ENCODE assay signal across 14 cellular contexts in the genomic region with DNA sequence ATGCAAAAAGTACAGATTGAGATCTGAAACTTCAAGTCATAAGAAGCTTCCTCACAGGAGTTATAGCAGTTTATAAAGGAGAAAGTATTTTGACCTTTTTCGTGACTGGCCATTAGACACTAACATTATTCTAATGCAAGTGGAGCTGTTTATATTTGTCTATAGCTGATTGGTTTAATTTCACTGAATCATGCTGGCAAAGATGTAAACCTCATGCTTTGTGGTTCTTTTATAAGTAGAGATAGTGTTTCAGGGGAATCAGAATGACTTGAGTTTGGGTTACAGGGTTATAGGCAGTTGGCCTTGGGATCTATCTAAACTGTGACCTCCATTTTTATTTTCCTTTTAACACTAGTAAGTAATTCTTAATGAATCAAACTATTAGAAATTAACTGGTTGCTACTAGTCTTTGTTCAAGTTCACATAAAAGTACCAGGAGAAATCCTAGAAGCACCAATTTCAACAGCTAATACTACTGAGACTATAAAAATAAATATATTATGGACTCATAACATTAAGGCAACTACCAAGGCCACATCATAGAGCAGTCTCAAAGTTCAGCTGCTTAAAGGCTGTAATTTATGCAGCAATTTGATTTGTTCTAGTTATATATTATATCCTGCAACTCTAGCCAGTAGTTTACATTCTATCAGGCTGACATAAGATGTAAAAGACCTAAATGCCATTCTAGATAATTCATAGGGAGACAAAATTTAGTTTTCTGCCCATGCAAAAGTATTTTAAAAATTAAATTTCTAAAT.
DNase-seq lines count a peak whose midpoint lies in the region; ATAC-seq, FAIRE-seq and TF ChIP-seq lines count a peak whose summit lies in the region.
"Had no signal": no experiment of that assay in that cellular context is flagged by ENCODE, and none has a peak within 500 bp of the region (broad histone marks: within the 10 kb centered on the region; RNA-seq: fewer than 3 reads in every experiment).

No MANE protein-coding gene starts in this region.

- TF ChIP-seq RAD21 in IMR-90 (IDR thresholded peaks at IDR 0.05; ENCODE audit: low read length) = no peak
- no peak for TF ChIP-seq RAD21 in K562 (CRISPR knock-in tag; conservative IDR thresholded peaks at IDR 0.05 in 1 of 2, IDR thresholded peaks at IDR 0.05 in 1 of 2)

- ATAC-seq in IMR-90 (ENCODE audit: low read depth) = peak; percentile 84
- no peak for ATAC-seq in K562
- no peak for ATAC-seq in HG03039 (IDR thresholded peaks at IDR 0.05; ENCODE audit: unreplicated experiment)
- no peak for ATAC-seq in GM18868 (IDR thresholded peaks at IDR 0.05; ENCODE audit: unreplicated experiment)
- ATAC-seq: stimulated activated naive B cell treated with anti-CD40 and anti-IgM and Interleukin-4, amounts not matched to agents 10 μg/mL and 1 μg/mL and 100 μg/mL, for 72 hours had no signal

- no peak for FAIRE-seq in K562 (lab: Jason Lieb, UNC)

- H4K91ac ChIP-seq in IMR-90 (ENCODE audit: insufficient read depth, low read depth, low read length) = no peak overlapping the region
- H4K91ac ChIP-seq in mesenchymal stem cell (ENCODE audit: low read length) = no peak overlapping the region

- H2AFZ ChIP-seq in IMR-90 (replicated peaks; ENCODE audit: low read length, poor library complexity) (no peak overlapping the region), K562 (ENCODE audit: low read depth, low read length) (no peak overlapping the region), mesenchymal stem cell (ENCODE audit: low read depth, low read length) (no peak overlapping the region), mammary epithelial cell (ENCODE audit: low read depth, low read length) (no peak overlapping the region)

- H3K9me3 ChIP-seq in IMR-90 (ENCODE audit: control insufficient read depth, insufficient read depth, low read length) (no peaks in the 10 kb centered on the region), K562 (replicated peaks; ENCODE audit: control insufficient read depth, insufficient read depth, low read depth, low read length) (no peaks in the 10 kb centered on the region), mesenchymal stem cell (ENCODE audit: control insufficient read depth, low read length) (no peaks in the 10 kb centered on the region), mammary epithelial cell (replicated peaks; ENCODE audit: insufficient read depth, low read length) (no peaks in the 10 kb centered on the region)
- H3K9me3 ChIP-seq: uterus had no signal

- H3K27ac ChIP-seq in IMR-90 (ENCODE audit: insufficient read depth, low read length) (peak overlapping the region; percentile 24; the same call in 1 of the 2 replicates), K562 (ENCODE audit: extremely low read depth, low read depth, low read length) (no peak overlapping the region), mesenchymal stem cell (ENCODE audit: low read length, poor library complexity, severe bottlenecking) (peak overlapping the region; percentile 53), mammary epithelial cell (ENCODE audit: insufficient read depth, low read depth, low read length) (no peak overlapping the region)
- H3K27ac ChIP-seq: uterus had no signal

- peak overlapping the region; percentile 95 for H2BK5ac ChIP-seq in IMR-90 (ENCODE audit: low read depth, low read length, poor library complexity, severe bottlenecking)
- no peak overlapping the region for H2BK5ac ChIP-seq in mesenchymal stem cell (ENCODE audit: low read depth, low read length, poor library complexity, severe bottlenecking)

- no peak overlapping the region for H3K23ac ChIP-seq in IMR-90 (ENCODE audit: low read depth, low read length)
- H3K23ac ChIP-seq in mesenchymal stem cell (ENCODE audit: low read length in 2 of 2) = no peak overlapping the region

- no peak overlapping the region for H2AK9ac ChIP-seq in IMR-90 (replicated peaks; ENCODE audit: low read depth, low read length, poor library complexity)

- no peak overlapping the region for H3K18ac ChIP-seq in IMR-90 (ENCODE audit: low read depth, low read length)
- H3K18ac ChIP-seq in mesenchymal stem cell (ENCODE audit: low read depth in 1 of 2, low read length in 2 of 2) = no peak overlapping the region

- CTCF ChIA-PET in IMR-90 (lab: Yijun Ruan, JAX) = interaction anchor here (0.6 to 1.5 kb wide), 4 partner anchors 10 to 939 kb away, joined by 3 to 5 read pairs (median 4); no protein-coding TSS in a partner anchor
- CTCF ChIA-PET in K562 (lab: Yijun Ruan, JAX; ENCODE audit: low intra/inter-chr PET ratio) = interaction anchor here (0.7 to 2.2 kb wide), 5 partner anchors 89 to 1385 kb away, joined by 3 to 10 read pairs (median 7); no protein-coding TSS in a partner anchor
- CTCF ChIA-PET in mammary epithelial cell (lab: Charles Lee; ENCODE audit: low non-redundant PET) = no interaction called here

- no peak for TF ChIP-seq EP300 in K562 (IDR thresholded peaks at IDR 0.05; ENCODE audit: low read length)

- H4K8ac ChIP-seq in IMR-90 (ENCODE audit: low read depth in 2 of 2, low read length in 2 of 2) (no peak overlapping the region; a peak in 1 of 4 replicates), mesenchymal stem cell (ENCODE audit: low read length) (no peak overlapping the region)

- POLR2A ChIA-PET in IMR-90 (lab: Charles Lee; ENCODE audit: unreplicated experiment) = no interaction called here
- POLR2A ChIA-PET in K562 (lab: Yijun Ruan, JAX) = no interaction called here

- H3K79me2 ChIP-seq in K562 (ENCODE audit: control insufficient read depth, insufficient read depth, low read length) = no peaks in the 10 kb centered on the region
- no peaks in the 10 kb centered on the region for H3K79me2 ChIP-seq in mammary epithelial cell (ENCODE audit: insufficient read depth, low read length)

- intact Hi-C loops in IMR-90 (cut with micrococcal nuclease) (loop anchor here (1.0 to 5.0 kb wide), 8 partner anchors 89 to 1802 kb away; partner anchors contain the start of genes AKIRIN2 and CNR1), K562 (cut with micrococcal nuclease) (loop anchor here (1.0 to 5.0 kb wide), 2 partner anchors 272 to 939 kb away; no protein-coding TSS in a partner anchor), mammary epithelial cell (cut with micrococcal nuclease) (loop anchor here (1.0 to 5.0 kb wide), 6 partner anchors 88 to 1477 kb away; no protein-coding TSS in a partner anchor), posterior cingulate gyrus (cut with DNase I) (loop anchor here (5.0 to 10.0 kb wide), 4 partner anchors 937 to 1802 kb away; no protein-coding TSS in a partner anchor)

- no peaks in the 10 kb centered on the region for H3K27me3 ChIP-seq in IMR-90 (ENCODE audit: control insufficient read depth, insufficient read depth, low read length)
- H3K27me3 ChIP-seq in K562 (ENCODE audit: control insufficient read depth in 2 of 2, insufficient read depth in 2 of 2, low read length in 2 of 2) = no peaks in the 10 kb centered on the region
- no peaks in the 10 kb centered on the region for H3K27me3 ChIP-seq in mesenchymal stem cell (ENCODE audit: control insufficient read depth in 1 of 2, insufficient read depth in 1 of 2, low read length in 2 of 2)
- no peaks in the 10 kb centered on the region for H3K27me3 ChIP-seq in mammary epithelial cell (ENCODE audit: insufficient read depth, low read length)
- H3K27me3 ChIP-seq: uterus had no signal

- H2BK15ac ChIP-seq in IMR-90 (ENCODE audit: low read depth, low read length) (no peak overlapping the region), mesenchymal stem cell (ENCODE audit: low read depth, poor library complexity, severe bottlenecking) (no peak overlapping the region)

- H2AK5ac ChIP-seq in IMR-90 (ENCODE audit: low read depth, low read length) (no peak overlapping the region), mesenchymal stem cell (ENCODE audit: low read length, severe bottlenecking) (no peak overlapping the region)

- H2BK120ac ChIP-seq in IMR-90 (ENCODE audit: low read depth, low read length) (no peak overlapping the region), mesenchymal stem cell (ENCODE audit: low read depth, low read length) (no peak overlapping the region)

- H2BK12ac ChIP-seq in mesenchymal stem cell (ENCODE audit: low read length in 2 of 2) = no peak overlapping the region

- H3K9me1 ChIP-seq in IMR-90 (ENCODE audit: insufficient read depth, low read length) = 0 out of 2 replicates have a peak, but pooled peaks cover 3% of the 10 kb centered on the region
- peaks cover 2% of the 10 kb centered on the region for H3K9me1 ChIP-seq in K562 (ENCODE audit: control insufficient read depth, insufficient read depth, low read length)

- no peak overlapping the region for H3K4me3 ChIP-seq in IMR-90 (ENCODE audit: insufficient read depth, low read depth, low read length)
- H3K4me3 ChIP-seq in K562 = no peak overlapping the region
- no peak overlapping the region for H3K4me3 ChIP-seq in mesenchymal stem cell (ENCODE audit: insufficient read depth in 1 of 2, low read depth in 1 of 2, low read length in 2 of 2)
- H3K4me3 ChIP-seq in mammary epithelial cell (replicated peaks in 1 of 3; ENCODE audit: insufficient read depth in 1 of 3, low read depth in 2 of 3, low read length in 3 of 3) = no peak overlapping the region
- H3K4me3 ChIP-seq: uterus had no signal

- H3K36me3 ChIP-seq in IMR-90 (ENCODE audit: control insufficient read depth, insufficient read depth, low read length) = no peaks in the 10 kb centered on the region
- H3K36me3 ChIP-seq in K562 (ENCODE audit: control insufficient read depth, insufficient read depth, low read length) = no peaks in the 10 kb centered on the region; the same call in 2 of the 3 replicates
- H3K36me3 ChIP-seq in mesenchymal stem cell (ENCODE audit: control insufficient read depth in 1 of 2, insufficient read depth in 2 of 2, low read depth in 1 of 2, low read length in 2 of 2) = no peaks in the 10 kb centered on the region
- H3K36me3 ChIP-seq in mammary epithelial cell (ENCODE audit: insufficient read depth, low read length) = peaks cover 2% of the 10 kb centered on the region
- H3K36me3 ChIP-seq: uterus had no signal

- dilution Hi-C loops in IMR-90 (cut with HindIII; ENCODE audit: low sequenced_read_pairs, unreplicated experiment) = no loop called here
- dilution Hi-C loops in mammary epithelial cell (cut with HindIII; ENCODE audit: low sequenced_read_pairs) = no loop called here

- DNase-seq in Caki2 (ENCODE audit: low read depth) (peak; percentile 89), IMR-90 (peak; percentile 80), K562 (ENCODE audit: extremely low read depth in 1 of 4, low spot score in 3 of 4) (no peak), mesenchymal stem cell (peak; percentile 62), mammary epithelial cell (no peak), posterior cingulate gyrus (no peak)
- DNase-seq: activated effector memory CD4-positive, alpha-beta T cell treated with Interleukin-2 at 50 U/mL for 16 hours; GDM1; H9; retina; stimulated activated naive B cell treated with anti-CD40 and anti-IgM and Interleukin-4, amounts not matched to agents 10 μg/mL and 1 μg/mL and 100 μg/mL, for 72 hours; uterus had no signal

- H3K56ac ChIP-seq in IMR-90 (ENCODE audit: extremely low read depth, insufficient read depth, low read length) = no peak overlapping the region

- TF ChIP-seq POLR2A in IMR-90 (IDR thresholded peaks at IDR 0.05; ENCODE audit: low read depth, low read length) (no peak), K562 (conservative IDR thresholded peaks at IDR 0.05) (no peak)

- H3K4me1 ChIP-seq in IMR-90 (ENCODE audit: control insufficient read depth, insufficient read depth, low read length) (peaks cover 7% of the 10 kb centered on the region), K562 (replicated peaks in 1 of 2; ENCODE audit: control insufficient read depth in 2 of 2, insufficient read depth in 2 of 2, low read length in 2 of 2) (peaks cover 0 to 9% of the 10 kb centered on the region in 2 experiments; a peak in 2 of 5 replicates), mesenchymal stem cell (ENCODE audit: control insufficient read depth, insufficient read depth, low read depth, low read length) (peaks cover 3% of the 10 kb centered on the region), mammary epithelial cell (ENCODE audit: insufficient read depth, low read length) (peaks cover 8% of the 10 kb centered on the region)
- H3K4me1 ChIP-seq: uterus had no signal

- no CpG with 5 or more reads among the region's 1 CpG for WGBS in IMR-90 (ENCODE audit: extremely low coverage in 2 of 2, insufficient read length in 1 of 2), 2 experiments
- WGBS in K562 (ENCODE audit: insufficient coverage, low coverage, missing lambda C conversion rate) = 93% methylated on average over 1 of the region's 1 CpG
- WGBS in mesenchymal stem cell = no CpG with 5 or more reads among the region's 1 CpG
- WGBS in mammary epithelial cell (ENCODE audit: low coverage, missing lambda C conversion rate) = 88% methylated on average over 1 of the region's 1 CpG

- no peak overlapping the region for H3K9ac ChIP-seq in IMR-90 (ENCODE audit: low read depth, low read length)
- no peak overlapping the region for H3K9ac ChIP-seq in K562 (ENCODE audit: insufficient read depth in 1 of 2, low read depth in 2 of 2, low read length in 2 of 2)
- H3K9ac ChIP-seq in mesenchymal stem cell (ENCODE audit: low read length) = peak overlapping the region; percentile 8
- no peak overlapping the region for H3K9ac ChIP-seq in mammary epithelial cell (ENCODE audit: insufficient read depth, low read length)

- H2BK20ac ChIP-seq in IMR-90 (ENCODE audit: low read depth, low read length) = no peak overlapping the region

- no peak for TF ChIP-seq CTCF in IMR-90 (conservative IDR thresholded peaks at IDR 0.05; ENCODE audit: low read depth, low read length)
- no peak for TF ChIP-seq CTCF in K562 (IDR thresholded peaks at IDR 0.05 in 2 of 3, conservative IDR thresholded peaks at IDR 0.05 in 1 of 3; ENCODE audit: insufficient read depth in 2 of 3, low read depth in 1 of 3, low read length in 3 of 3)
- no peak for TF ChIP-seq CTCF in mammary epithelial cell (conservative IDR thresholded peaks at IDR 0.05 in 1 of 2, IDR thresholded peaks at IDR 0.05 in 1 of 2; ENCODE audit: extremely low read depth in 1 of 2, insufficient read depth in 1 of 2, low read depth in 1 of 2, low read length in 2 of 2)

- H3K4me2 ChIP-seq in IMR-90 (ENCODE audit: low read depth, low read length) (peak overlapping the region; percentile 73), K562 (ENCODE audit: insufficient read depth, low read length) (no peak overlapping the region), mesenchymal stem cell (ENCODE audit: low read length, poor library complexity, severe bottlenecking) (no peak overlapping the region), mammary epithelial cell (ENCODE audit: insufficient read depth, low read depth, low read length) (no peak overlapping the region)

- H3K14ac ChIP-seq in IMR-90 (replicated peaks; ENCODE audit: low read depth, low read length) = no peak overlapping the region
- H3K14ac ChIP-seq in mesenchymal stem cell (ENCODE audit: low read length in 2 of 2) = no peak overlapping the region

- no peaks in the 10 kb centered on the region for H4K20me1 ChIP-seq in IMR-90 (ENCODE audit: insufficient read depth, low read length)
- no peaks in the 10 kb centered on the region for H4K20me1 ChIP-seq in K562 (replicated peaks; ENCODE audit: control insufficient read depth, insufficient read depth, low read length)
- no peaks in the 10 kb centered on the region for H4K20me1 ChIP-seq in mammary epithelial cell (ENCODE audit: insufficient read depth, low read length)

- BruUV-seq in IMR-90 (replicated peaks; lab: Mats Ljungman, UMichigan) (no TSS peak), K562 (replicated peaks; lab: Mats Ljungman, UMichigan) (no TSS peak), mammary epithelial cell (replicated peaks; lab: Mats Ljungman, UMichigan) (no TSS peak)

- H3K4ac ChIP-seq in IMR-90 (ENCODE audit: low read depth, low read length) (no peak overlapping the region), mesenchymal stem cell (ENCODE audit: low read depth in 1 of 2, low read length in 2 of 2) (no peak overlapping the region)

- H3K79me1 ChIP-seq in IMR-90 (ENCODE audit: low read depth in 1 of 2, low read length in 2 of 2) (0 out of 4 replicates have a peak, but pooled peaks cover 0 to 6% of the 10 kb centered on the region in 2 experiments), mesenchymal stem cell (replicated peaks; ENCODE audit: low read length, poor library complexity, severe bottlenecking) (peaks cover 5% of the 10 kb centered on the region)

- H4K5ac ChIP-seq in IMR-90 (ENCODE audit: low read depth, low read length) = no peak overlapping the region

- in situ Hi-C loops in Caki2 (cut with HindIII; ENCODE audit: low pct_unique_long_range_greater_than_20kb, low sequenced_read_pairs) (no loop called here), IMR-90 (cut with MboI; ENCODE audit: low sequenced_read_pairs) (loop anchor here (5.0 to 25.0 kb wide), 2 partner anchors 937 to 1307 kb away; no protein-coding TSS in a partner anchor), K562 (cut with MboI) (no loop called here), mammary epithelial cell (cut with MboI; ENCODE audit: low sequenced_read_pairs in 2 of 2) (loop anchor here (25.0 kb wide), 1 partner anchor 932 kb away; no protein-coding TSS in a partner anchor)

Comparison
In these comparisons a context has a peak if more than half of its experiments do, and no peak if none do; other contexts are left out.
1. DNase-seq: peak in Caki2 (single experiment), IMR-90 (single experiment) and mesenchymal stem cell (single experiment); none in K562 (0 of 4), mammary epithelial cell (single experiment) and posterior cingulate gyrus (0 of 10).
2. H3K27ac ChIP-seq: peak in IMR-90 (single experiment) and mesenchymal stem cell (single experiment); none in K562 (single experiment) and mammary epithelial cell (single experiment).
3. in situ Hi-C loops: an anchor here in IMR-90 (5.0 to 25.0 kb wide) and mammary epithelial cell (25.0 kb wide); none called in Caki2 and K562.